ENCODE assay signal across 1 cellular context in the genomic region with DNA sequence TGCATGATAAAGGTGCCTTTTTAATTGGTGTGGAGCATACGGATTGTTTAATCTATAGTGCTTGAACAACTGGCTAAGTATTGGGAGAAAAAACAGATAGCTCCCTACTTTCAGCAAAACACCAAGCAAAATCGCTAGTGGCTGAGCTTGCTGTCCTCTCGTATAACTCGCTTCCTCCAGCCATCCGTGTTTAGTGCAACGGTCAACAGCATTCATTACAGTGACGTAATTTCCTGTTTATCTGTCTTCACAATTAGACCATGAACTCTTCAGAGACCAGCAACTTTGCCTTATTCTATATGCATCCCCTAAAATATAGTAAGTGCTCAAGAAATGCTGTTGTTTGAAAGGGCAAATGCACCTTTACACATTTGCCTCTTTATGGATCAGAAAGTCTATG.
TF ChIP-seq lines count a peak whose summit lies in the region.

No MANE protein-coding gene starts in this region.

TF ChIP-seq in K562, 482 proteins besides CTCF, POLR2A, EP300 and RAD21 (continued from another document and continues in another):
- TF ChIP-seq BRF1 (IDR thresholded peaks at IDR 0.05; ENCODE audit: borderline replicate concordance, extremely low read depth, insufficient read length) (no peak), CBX8 (IDR thresholded peaks at IDR 0.05; ENCODE audit: borderline replicate concordance, extremely low read depth, low read depth, low read length, poor library complexity, severe bottlenecking) (no peak), CREM (IDR thresholded peaks at IDR 0.05; ENCODE audit: low read depth) (peak; percentile 62), RB1 (IDR thresholded peaks at IDR 0.05; ENCODE audit: low read depth) (no peak), ATF7 (IDR thresholded peaks at IDR 0.05) (peak; percentile 61; the same call in 1 of the 2 replicates), ZNF175 (CRISPR knock-in tag; IDR thresholded peaks at IDR 0.05; ENCODE audit: low read depth) (peak; percentile 70; the same call in 1 of the 2 replicates), ZFP36 (IDR thresholded peaks at IDR 0.05; ENCODE audit: low read depth, low read length, partially characterized antibody) (no peak), ZNF277 (CRISPR knock-in tag; IDR thresholded peaks at IDR 0.05; ENCODE audit: borderline replicate concordance) (no peak), KLF6 (CRISPR knock-in tag; IDR thresholded peaks at IDR 0.05; ENCODE audit: borderline replicate concordance) (no peak), HCFC1 (IDR thresholded peaks at IDR 0.05; ENCODE audit: low read depth, low read length) (no peak), ZNF584 (CRISPR knock-in tag; IDR thresholded peaks at IDR 0.05; ENCODE audit: low read depth) (peak; percentile 64; the same call in 1 of the 2 replicates), ZKSCAN8 (CRISPR knock-in tag; IDR thresholded peaks at IDR 0.05) (no peak), ATF3 (IDR thresholded peaks at IDR 0.05) (peak; percentile 50), ATF3 (CRISPR knock-in tag; conservative IDR thresholded peaks at IDR 0.05) (no peak), BCL6 (CRISPR knock-in tag; IDR thresholded peaks at IDR 0.05) (no peak), SRF (CRISPR knock-in tag; IDR thresholded peaks at IDR 0.05) (no peak), HDGF (IDR thresholded peaks at IDR 0.05) (no peak), PCBP1 (IDR thresholded peaks at IDR 0.05; ENCODE audit: low read depth, low read length, poor library complexity, severe bottlenecking) (no peak), AFF4 (CRISPR knock-in tag; IDR thresholded peaks at IDR 0.05) (no peak), ZNF316 (IDR thresholded peaks at IDR 0.05) (no peak), ZNF699 (CRISPR knock-in tag; IDR thresholded peaks at IDR 0.05; ENCODE audit: insufficient replicate concordance) (no peak), ZNF77 (CRISPR knock-in tag; IDR thresholded peaks at IDR 0.05) (no peak), ZNF57 (CRISPR knock-in tag; IDR thresholded peaks at IDR 0.05) (no peak), TBP (optimal IDR thresholded peaks at IDR 0.05; ENCODE audit: low read depth, low read length) (no peak), ZNF146 (CRISPR knock-in tag; IDR thresholded peaks at IDR 0.05; ENCODE audit: unreplicated experiment) (no peak), GABPA (tag; conservative IDR thresholded peaks at IDR 0.05; ENCODE audit: low read depth) (peak; percentile 55), MECOM (CRISPR knock-in tag; IDR thresholded peaks at IDR 0.05) (no peak)
- TF ChIP-seq, protein P1, sequence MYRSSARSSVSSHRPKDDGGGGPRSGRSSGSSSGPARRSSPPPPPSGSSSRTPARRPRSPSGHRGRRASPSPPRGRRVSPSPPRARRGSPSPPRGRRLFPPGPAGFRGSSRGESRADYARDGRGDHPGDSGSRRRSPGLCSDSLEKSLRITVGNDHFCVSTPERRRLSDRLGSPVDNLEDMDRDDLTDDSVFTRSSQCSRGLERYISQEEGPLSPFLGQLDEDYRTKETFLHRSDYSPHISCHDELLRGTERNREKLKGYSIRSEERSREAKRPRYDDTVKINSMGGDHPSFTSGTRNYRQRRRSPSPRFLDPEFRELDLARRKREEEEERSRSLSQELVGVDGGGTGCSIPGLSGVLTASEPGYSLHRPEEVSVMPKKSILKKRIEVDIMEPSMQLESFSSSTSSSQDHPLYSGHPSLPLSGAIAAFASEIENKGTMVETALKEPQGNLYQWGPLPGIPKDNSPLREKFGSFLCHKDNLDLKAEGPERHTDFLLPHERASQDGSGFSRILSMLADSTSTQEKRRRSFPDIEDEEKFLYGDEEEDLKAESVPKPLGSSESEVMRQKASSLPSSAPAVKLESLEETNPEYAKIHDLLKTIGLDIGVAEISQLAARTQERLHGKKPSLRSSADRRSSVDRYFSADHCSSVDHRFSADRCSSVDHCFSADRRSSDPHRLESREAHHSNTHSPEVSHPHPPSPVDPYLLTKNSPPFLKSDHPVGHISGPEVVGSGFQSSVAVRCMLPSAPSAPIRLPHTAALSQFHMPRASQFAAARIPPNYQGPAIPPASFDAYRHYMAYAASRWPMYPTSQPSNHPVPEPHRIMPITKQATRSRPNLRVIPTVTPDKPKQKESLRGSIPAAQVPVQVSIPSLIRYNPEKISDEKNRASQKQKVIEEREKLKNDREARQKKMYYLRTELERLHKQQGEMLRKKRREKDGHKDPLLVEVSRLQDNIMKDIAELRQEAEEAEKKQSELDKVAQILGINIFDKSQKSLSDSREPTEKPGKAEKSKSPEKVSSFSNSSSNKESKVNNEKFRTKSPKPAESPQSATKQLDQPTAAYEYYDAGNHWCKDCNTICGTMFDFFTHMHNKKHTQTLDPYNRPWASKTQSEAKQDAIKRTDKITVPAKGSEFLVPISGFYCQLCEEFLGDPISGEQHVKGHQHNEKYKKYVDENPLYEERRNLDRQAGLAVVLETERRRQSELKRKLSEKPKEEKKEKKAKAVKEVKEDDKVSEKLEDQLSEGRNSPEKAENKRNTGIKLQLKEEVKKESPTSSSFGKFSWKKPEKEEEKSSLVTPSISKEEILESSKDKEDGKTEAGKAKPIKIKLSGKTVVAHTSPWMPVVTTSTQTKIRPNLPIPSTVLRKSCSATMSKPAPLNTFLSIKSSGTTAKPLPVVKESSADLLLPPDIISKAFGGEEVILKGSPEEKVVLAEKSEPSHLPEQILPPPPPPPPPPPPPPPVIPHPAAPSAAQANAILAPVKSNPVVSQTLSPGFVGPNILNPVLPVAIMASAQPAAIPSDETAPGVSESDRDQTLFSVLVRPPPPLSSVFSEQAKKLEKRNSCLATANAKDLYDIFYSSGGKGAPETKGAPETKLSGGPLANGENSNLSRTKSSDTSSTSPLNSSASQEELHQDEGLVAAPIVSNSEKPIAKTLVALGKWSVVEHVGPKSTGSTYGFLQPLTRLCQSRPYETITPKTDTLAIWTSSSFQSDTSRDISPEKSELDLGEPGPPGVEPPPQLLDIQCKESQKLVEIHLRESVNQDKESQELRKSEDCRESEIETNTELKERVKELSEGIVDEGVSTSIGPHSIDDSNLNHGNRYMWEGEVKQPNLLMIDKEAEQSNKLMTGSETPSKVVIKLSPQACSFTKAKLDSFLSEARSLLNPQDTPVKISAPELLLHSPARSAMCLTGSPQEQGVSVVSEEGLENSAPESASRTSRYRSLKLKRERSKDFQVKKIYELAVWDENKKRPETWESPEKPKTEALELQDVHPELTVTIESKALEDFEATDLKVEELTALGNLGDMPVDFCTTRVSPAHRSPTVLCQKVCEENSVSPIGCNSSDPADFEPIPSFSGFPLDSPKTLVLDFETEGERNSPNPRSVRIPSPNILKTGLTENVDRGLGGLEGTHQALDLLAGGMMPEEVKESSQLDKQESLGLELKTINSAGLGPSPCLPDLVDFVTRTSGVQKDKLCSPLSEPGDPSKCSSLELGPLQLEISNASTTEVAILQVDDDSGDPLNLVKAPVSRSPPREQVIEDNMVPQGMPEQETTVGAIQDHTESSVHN (IDR thresholded peaks at IDR 0.05; ENCODE audit: borderline replicate concordance in 1 of 2, low read depth in 1 of 2), result no peak
- TF ChIP-seq, protein P2, sequence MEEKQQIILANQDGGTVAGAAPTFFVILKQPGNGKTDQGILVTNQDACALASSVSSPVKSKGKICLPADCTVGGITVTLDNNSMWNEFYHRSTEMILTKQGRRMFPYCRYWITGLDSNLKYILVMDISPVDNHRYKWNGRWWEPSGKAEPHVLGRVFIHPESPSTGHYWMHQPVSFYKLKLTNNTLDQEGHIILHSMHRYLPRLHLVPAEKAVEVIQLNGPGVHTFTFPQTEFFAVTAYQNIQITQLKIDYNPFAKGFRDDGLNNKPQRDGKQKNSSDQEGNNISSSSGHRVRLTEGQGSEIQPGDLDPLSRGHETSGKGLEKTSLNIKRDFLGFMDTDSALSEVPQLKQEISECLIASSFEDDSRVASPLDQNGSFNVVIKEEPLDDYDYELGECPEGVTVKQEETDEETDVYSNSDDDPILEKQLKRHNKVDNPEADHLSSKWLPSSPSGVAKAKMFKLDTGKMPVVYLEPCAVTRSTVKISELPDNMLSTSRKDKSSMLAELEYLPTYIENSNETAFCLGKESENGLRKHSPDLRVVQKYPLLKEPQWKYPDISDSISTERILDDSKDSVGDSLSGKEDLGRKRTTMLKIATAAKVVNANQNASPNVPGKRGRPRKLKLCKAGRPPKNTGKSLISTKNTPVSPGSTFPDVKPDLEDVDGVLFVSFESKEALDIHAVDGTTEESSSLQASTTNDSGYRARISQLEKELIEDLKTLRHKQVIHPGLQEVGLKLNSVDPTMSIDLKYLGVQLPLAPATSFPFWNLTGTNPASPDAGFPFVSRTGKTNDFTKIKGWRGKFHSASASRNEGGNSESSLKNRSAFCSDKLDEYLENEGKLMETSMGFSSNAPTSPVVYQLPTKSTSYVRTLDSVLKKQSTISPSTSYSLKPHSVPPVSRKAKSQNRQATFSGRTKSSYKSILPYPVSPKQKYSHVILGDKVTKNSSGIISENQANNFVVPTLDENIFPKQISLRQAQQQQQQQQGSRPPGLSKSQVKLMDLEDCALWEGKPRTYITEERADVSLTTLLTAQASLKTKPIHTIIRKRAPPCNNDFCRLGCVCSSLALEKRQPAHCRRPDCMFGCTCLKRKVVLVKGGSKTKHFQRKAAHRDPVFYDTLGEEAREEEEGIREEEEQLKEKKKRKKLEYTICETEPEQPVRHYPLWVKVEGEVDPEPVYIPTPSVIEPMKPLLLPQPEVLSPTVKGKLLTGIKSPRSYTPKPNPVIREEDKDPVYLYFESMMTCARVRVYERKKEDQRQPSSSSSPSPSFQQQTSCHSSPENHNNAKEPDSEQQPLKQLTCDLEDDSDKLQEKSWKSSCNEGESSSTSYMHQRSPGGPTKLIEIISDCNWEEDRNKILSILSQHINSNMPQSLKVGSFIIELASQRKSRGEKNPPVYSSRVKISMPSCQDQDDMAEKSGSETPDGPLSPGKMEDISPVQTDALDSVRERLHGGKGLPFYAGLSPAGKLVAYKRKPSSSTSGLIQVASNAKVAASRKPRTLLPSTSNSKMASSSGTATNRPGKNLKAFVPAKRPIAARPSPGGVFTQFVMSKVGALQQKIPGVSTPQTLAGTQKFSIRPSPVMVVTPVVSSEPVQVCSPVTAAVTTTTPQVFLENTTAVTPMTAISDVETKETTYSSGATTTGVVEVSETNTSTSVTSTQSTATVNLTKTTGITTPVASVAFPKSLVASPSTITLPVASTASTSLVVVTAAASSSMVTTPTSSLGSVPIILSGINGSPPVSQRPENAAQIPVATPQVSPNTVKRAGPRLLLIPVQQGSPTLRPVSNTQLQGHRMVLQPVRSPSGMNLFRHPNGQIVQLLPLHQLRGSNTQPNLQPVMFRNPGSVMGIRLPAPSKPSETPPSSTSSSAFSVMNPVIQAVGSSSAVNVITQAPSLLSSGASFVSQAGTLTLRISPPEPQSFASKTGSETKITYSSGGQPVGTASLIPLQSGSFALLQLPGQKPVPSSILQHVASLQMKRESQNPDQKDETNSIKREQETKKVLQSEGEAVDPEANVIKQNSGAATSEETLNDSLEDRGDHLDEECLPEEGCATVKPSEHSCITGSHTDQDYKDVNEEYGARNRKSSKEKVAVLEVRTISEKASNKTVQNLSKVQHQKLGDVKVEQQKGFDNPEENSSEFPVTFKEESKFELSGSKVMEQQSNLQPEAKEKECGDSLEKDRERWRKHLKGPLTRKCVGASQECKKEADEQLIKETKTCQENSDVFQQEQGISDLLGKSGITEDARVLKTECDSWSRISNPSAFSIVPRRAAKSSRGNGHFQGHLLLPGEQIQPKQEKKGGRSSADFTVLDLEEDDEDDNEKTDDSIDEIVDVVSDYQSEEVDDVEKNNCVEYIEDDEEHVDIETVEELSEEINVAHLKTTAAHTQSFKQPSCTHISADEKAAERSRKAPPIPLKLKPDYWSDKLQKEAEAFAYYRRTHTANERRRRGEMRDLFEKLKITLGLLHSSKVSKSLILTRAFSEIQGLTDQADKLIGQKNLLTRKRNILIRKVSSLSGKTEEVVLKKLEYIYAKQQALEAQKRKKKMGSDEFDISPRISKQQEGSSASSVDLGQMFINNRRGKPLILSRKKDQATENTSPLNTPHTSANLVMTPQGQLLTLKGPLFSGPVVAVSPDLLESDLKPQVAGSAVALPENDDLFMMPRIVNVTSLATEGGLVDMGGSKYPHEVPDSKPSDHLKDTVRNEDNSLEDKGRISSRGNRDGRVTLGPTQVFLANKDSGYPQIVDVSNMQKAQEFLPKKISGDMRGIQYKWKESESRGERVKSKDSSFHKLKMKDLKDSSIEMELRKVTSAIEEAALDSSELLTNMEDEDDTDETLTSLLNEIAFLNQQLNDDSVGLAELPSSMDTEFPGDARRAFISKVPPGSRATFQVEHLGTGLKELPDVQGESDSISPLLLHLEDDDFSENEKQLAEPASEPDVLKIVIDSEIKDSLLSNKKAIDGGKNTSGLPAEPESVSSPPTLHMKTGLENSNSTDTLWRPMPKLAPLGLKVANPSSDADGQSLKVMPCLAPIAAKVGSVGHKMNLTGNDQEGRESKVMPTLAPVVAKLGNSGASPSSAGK (IDR thresholded peaks at IDR 0.05), result no peak
